15 cellular contexts compared by ENCODE assay signal in genomic region chr10:103829838-103830465, GRCh38.
"Had no signal": no experiment of that assay in that cellular context is flagged by ENCODE, and none has a peak within 500 bp of the region (broad histone marks: within the 10 kb centered on the region; RNA-seq: fewer than 3 reads in every experiment).

No MANE protein-coding gene starts in this region.

- ATAC-seq: activated CD4-positive, CD25-positive, alpha-beta regulatory T cell treated with anti-CD3 and anti-CD28 coated beads, Interleukin-2, amount 50 U/mL, for 24 hours; activated T-cell treated with anti-CD3 and anti-CD28 coated beads, Interleukin-2, amount 50 U/mL, for 4 hours; heart left ventricle; left ventricle myocardium superior; pancreas had no signal

- FAIRE-seq: frontal cortex, pancreas had no signal

- H3K27ac Mint-ChIP-seq: activated naive CD8-positive, alpha-beta T cell had no signal

- H3K36me3 ChIP-seq: breast epithelium, pancreas had no signal

- H3K27ac ChIP-seq: breast epithelium, heart left ventricle, pancreas, skin epidermis had no signal

- H3K9me3 ChIP-seq: pancreas had no signal

- H3K27me3 ChIP-seq: breast epithelium, heart left ventricle, pancreas had no signal

- H3K4me3 Mint-ChIP-seq: activated naive CD8-positive, alpha-beta T cell; activated T-cell treated with anti-CD3 and anti-CD28 coated beads, Interleukin-2, amount 50 U/mL, for 4 hours; neural crest cell had no signal

- H3K9me3 Mint-ChIP-seq: activated T-cell treated with anti-CD3 and anti-CD28 coated beads, Interleukin-2, amount 50 U/mL, for 4 hours had no signal

- H3K4me3 ChIP-seq: breast epithelium, heart left ventricle, pancreas, skin epidermis had no signal

- DNase-seq: activated CD4-positive, alpha-beta T cell treated with anti-CD3 and anti-CD28 coated beads, Interleukin-2, amount 50 U/mL, for 48 hours; activated gamma-delta T cell; activated T-cell treated with anti-CD3 and anti-CD28 coated beads, Interleukin-2, amount 50 U/mL, for 4 hours; aorta; heart left ventricle; islet precursor cell; left ventricle myocardium superior; pancreas; T-helper 2 cell had no signal
